14 cellular contexts compared by ENCODE assay signal in the genomic region with DNA sequence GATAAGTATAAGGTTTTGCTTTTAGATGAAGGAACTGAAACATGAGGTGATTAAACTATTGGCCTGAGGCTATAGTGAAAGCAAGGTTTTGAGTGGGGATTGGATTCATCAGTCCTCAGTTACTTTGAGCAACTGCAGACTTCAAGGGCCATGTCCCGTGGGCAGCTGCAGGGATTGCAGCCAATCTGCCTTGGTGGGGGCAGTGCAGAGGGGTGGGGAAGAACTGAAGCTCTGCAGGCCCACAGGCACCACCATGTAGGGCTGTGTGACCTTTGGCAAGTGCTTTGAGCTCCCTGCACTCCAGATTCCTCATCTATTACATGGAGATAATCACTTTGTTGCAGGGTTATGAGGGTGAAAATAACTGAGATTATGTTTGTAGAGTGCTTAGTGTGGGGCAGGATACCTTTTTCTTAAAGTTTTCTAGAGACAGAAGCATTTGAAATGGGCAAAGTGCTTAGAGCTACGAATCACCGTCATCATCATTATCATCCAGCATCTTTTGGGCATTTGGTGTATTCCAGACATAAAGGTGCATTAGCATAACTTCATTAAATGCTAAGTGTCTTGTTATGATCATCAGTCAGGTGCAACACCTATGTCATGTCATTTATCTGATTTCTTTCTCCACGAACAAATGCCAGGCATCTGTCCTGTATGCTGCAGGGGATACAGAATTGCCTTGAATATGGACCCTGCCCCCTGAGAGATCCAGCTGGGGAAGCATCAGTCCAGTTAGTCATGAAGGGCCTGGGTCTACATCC.
"Had no signal": no experiment of that assay in that cellular context is flagged by ENCODE, and none has a peak within 500 bp of the region (broad histone marks: within the 10 kb centered on the region; RNA-seq: fewer than 3 reads in every experiment).

No MANE protein-coding gene starts in this region.

- H3K9ac ChIP-seq: parathyroid adenoma had no signal

- H3K36me3 Mint-ChIP-seq: activated naive CD4-positive, alpha-beta T cell treated with anti-CD3 and anti-CD28 coated beads, Interleukin-2, amount 50 U/mL, for 72 hours; natural killer cell; stimulated activated naive B cell treated with anti-CD40 and anti-IgM and Interleukin-4, amounts not matched to agents 10 μg/mL and 1 μg/mL and 100 μg/mL, for 72 hours; WTC11 had no signal

- H3K9me3 ChIP-seq: adrenal gland, lower lobe of right lung, thoracic aorta had no signal

- H2AFZ ChIP-seq: parathyroid adenoma had no signal

- H3K4me1 Mint-ChIP-seq: activated CD4-positive, alpha-beta T cell treated with anti-CD3 and anti-CD28 coated beads for 36 hours; natural killer cell; stimulated activated naive B cell treated with anti-CD40 and anti-IgM and Interleukin-4, amounts not matched to agents 10 μg/mL and 1 μg/mL and 100 μg/mL, for 72 hours had no signal

- H3K27me3 ChIP-seq: adrenal gland, gastroesophageal sphincter had no signal

- H3K4me3 ChIP-seq: adrenal gland, gastroesophageal sphincter, lower lobe of right lung, thoracic aorta had no signal

- H3K79me2 ChIP-seq: parathyroid adenoma had no signal

- DNase-seq: activated CD4-positive, alpha-beta T cell treated with anti-CD3 and anti-CD28 coated beads for 36 hours; activated CD4-positive, alpha-beta T cell treated with anti-CD3 and anti-CD28 coated beads, Interleukin-2, amount 50 U/mL, for 48 hours; activated gamma-delta T cell; adrenal gland; effector CD8-positive, alpha-beta T cell; lower lobe of right lung; natural killer cell; stimulated activated naive B cell treated with anti-CD40 and anti-IgM and Interleukin-4, amounts not matched to agents 10 μg/mL and 1 μg/mL and 100 μg/mL, for 72 hours had no signal

- H3K27ac Mint-ChIP-seq: activated CD4-positive, alpha-beta T cell treated with anti-CD3 and anti-CD28 coated beads for 36 hours; activated naive CD4-positive, alpha-beta T cell treated with anti-CD3 and anti-CD28 coated beads, Interleukin-2, amount 50 U/mL, for 72 hours; natural killer cell; stimulated activated naive B cell treated with anti-CD40 and anti-IgM and Interleukin-4, amounts not matched to agents 10 μg/mL and 1 μg/mL and 100 μg/mL, for 72 hours; WTC11 had no signal

- H3K27ac ChIP-seq: adrenal gland, gastroesophageal sphincter, lower lobe of right lung, parathyroid adenoma, thoracic aorta had no signal

- H3K36me3 ChIP-seq: adrenal gland, gastroesophageal sphincter, lower lobe of right lung, thoracic aorta had no signal

- H3K4me3 Mint-ChIP-seq: activated CD4-positive, alpha-beta T cell treated with anti-CD3 and anti-CD28 coated beads for 36 hours; natural killer cell; stimulated activated naive B cell treated with anti-CD40 and anti-IgM and Interleukin-4, amounts not matched to agents 10 μg/mL and 1 μg/mL and 100 μg/mL, for 72 hours; WTC11 had no signal

- ATAC-seq: activated CD4-positive, alpha-beta T cell treated with anti-CD3 and anti-CD28 coated beads for 36 hours; activated naive CD4-positive, alpha-beta T cell treated with anti-CD3 and anti-CD28 coated beads, Interleukin-2, amount 50 U/mL, for 72 hours; esophagus mucosa; gastroesophageal sphincter; lower lobe of right lung; natural killer cell; stimulated activated naive B cell treated with anti-CD40 and anti-IgM and Interleukin-4, amounts not matched to agents 10 μg/mL and 1 μg/mL and 100 μg/mL, for 72 hours; WTC11 had no signal

- H3K4me1 ChIP-seq: adrenal gland, gastroesophageal sphincter, lower lobe of right lung, parathyroid adenoma had no signal
